In the genomic region with DNA sequence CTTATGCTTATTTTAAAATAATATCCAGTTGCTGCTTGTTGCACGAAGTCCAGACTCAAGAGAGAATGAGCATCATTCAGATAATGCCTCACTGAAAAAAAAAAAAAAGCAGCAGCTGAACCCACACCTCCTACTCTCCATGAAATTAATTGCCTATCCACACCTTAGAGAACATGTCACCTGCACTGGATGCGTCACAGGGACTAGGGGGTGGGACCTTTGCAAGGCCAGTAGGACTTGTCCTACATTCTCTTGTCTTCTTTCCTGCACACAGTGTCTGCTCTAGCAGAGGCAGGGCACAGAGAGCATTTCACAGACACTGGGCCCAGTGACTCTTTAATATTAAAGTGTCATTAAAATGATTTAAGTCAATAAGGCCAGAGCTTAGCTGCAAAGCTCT, we compare ENCODE assay signal across 13 cellular contexts. TPM values are rescaled to one million over a fixed set of nuclear protein-coding genes. Genes with fewer than 3 reads are reported as not detected.
DNase-seq lines count a peak whose midpoint lies in the region; ATAC-seq and TF ChIP-seq lines count a peak whose summit lies in the region.
"Had no signal": no experiment of that assay in that cellular context is flagged by ENCODE, and none has a peak within 500 bp of the region (broad histone marks: within the 10 kb centered on the region; RNA-seq: fewer than 3 reads in every experiment).

Gene ABCA12 (minus strand): TSS at position 161 of the 400 bp plus-strand sequence. CDS start 418 bp downstream, outside the sequence.

- DNase-seq in GM06990 (ENCODE audit: extremely low read depth, insufficient read length), result no peak
- peak; percentile 36 for DNase-seq in NCI-H774 (lab: John Stamatoyannopoulos, UW)
- DNase-seq in epithelial cell of esophagus (ENCODE audit: low read depth), result peak; percentile 78
- DNase-seq in osteocyte (ENCODE audit: extremely low spot score, unreplicated experiment), result no peak
- no peak for DNase-seq in cerebellar nuclear complex (lab: John Stamatoyannopoulos, UW)
- DNase-seq: DMS79, heart left ventricle had no signal

- H3K4me3 Mint-ChIP-seq in osteocyte (ENCODE audit: unreplicated experiment), result peak within 1 kb of the TSS; percentile 28

- H3K36me3 ChIP-seq in GM06990 (ENCODE audit: control insufficient read depth, insufficient read depth, low read length), result no peaks in the 10 kb centered on the region
- H3K36me3 ChIP-seq: ascending aorta, BE2C, esophagus muscularis mucosa, heart left ventricle had no signal

- peaks cover 22% of the 10 kb centered on the region for H3K4me1 Mint-ChIP-seq in osteocyte (ENCODE audit: unreplicated experiment)

- H3K36me3 Mint-ChIP-seq in osteocyte (ENCODE audit: unreplicated experiment), result no peaks in the 10 kb centered on the region

- peak within 1 kb of the TSS; percentile 80 for H3K27ac Mint-ChIP-seq in osteocyte (ENCODE audit: unreplicated experiment)

- H3K4me3 ChIP-seq in GM06990 (replicated peaks; ENCODE audit: low read depth, low read length) (peak within 1 kb of the TSS; percentile 50), epithelial cell of esophagus (ENCODE audit: low read length) (peak within 1 kb of the TSS; percentile 62)
- H3K4me3 ChIP-seq: ascending aorta, esophagus muscularis mucosa, heart left ventricle had no signal

- H3K9me3 Mint-ChIP-seq in osteocyte (ENCODE audit: unreplicated experiment), result no peaks in the 10 kb centered on the region

- no peaks in the 10 kb centered on the region for H3K27me3 ChIP-seq in GM06990 (replicated peaks; ENCODE audit: control insufficient read depth, insufficient read depth, low read length)
- H3K27me3 ChIP-seq: ascending aorta, BE2C, esophagus muscularis mucosa had no signal

- TF ChIP-seq CTCF in GM06990 (IDR thresholded peaks at IDR 0.05; ENCODE audit: insufficient read depth, low read length, poor library complexity, severe bottlenecking), result no peak
- no peak for TF ChIP-seq CTCF in epithelial cell of esophagus (IDR thresholded peaks at IDR 0.05; ENCODE audit: insufficient read depth, low read depth, low read length, missing control alignments)
- TF ChIP-seq CTCF in osteocyte (IDR thresholded peaks at IDR 0.05), result no peak

- no peak for ATAC-seq in HG03039 (IDR thresholded peaks at IDR 0.05; ENCODE audit: unreplicated experiment)
- ATAC-seq in GM18907 (IDR thresholded peaks at IDR 0.05; ENCODE audit: unreplicated experiment), result no peak
- ATAC-seq: heart left ventricle had no signal

- H3K27me3 Mint-ChIP-seq in osteocyte (ENCODE audit: unreplicated experiment), result peaks cover 6% of the 10 kb centered on the region

RNA-seq across cellular contexts. Expression of gene ABCA12, which starts in this region (rescaled TPM):
- total RNA-seq in osteocyte, result 0.08 and 0.13 TPM in 2 replicates
- total RNA-seq: ascending aorta, esophagus muscularis mucosa, mononuclear cell had no signal

Comparison
In these comparisons a context has a peak if more than half of its experiments do, and no peak if none do; other contexts are left out.
1. DNase-seq: peak in NCI-H774 (single experiment) and epithelial cell of esophagus (single experiment); none in GM06990 (single experiment), osteocyte (single experiment) and cerebellar nuclear complex (0 of 2).